In the genomic region with DNA sequence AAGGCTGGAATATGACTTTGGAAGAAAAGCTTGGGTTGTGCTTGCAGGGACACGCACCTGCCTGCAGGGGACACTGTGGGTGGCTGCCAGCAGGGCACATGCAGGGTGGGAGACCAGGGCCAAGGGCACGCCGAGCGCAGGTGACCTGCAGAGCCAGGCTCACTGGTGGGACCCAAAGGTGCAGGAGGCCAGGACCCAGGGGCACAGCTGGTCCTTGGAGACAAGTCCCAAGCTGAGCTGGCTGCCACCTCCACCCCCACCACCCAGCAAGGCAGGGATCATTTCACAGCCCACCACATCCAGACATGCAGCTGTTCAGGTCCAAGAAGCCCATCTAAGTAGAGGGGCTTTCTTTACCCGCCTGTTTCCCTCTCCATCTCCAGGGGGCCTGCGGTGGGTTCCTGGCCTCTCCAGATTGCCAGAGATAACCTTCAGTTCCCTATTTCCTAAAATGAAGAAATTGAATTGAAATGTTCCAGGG, we compare ENCODE assay signal across 1 cellular context.
TF ChIP-seq lines count a peak whose summit lies in the region.

No MANE protein-coding gene starts in this region.

TF ChIP-seq in HepG2, 621 proteins besides CTCF, POLR2A, EP300 and RAD21 (continued from another document and continues in another):
- TF ChIP-seq, protein P1, sequence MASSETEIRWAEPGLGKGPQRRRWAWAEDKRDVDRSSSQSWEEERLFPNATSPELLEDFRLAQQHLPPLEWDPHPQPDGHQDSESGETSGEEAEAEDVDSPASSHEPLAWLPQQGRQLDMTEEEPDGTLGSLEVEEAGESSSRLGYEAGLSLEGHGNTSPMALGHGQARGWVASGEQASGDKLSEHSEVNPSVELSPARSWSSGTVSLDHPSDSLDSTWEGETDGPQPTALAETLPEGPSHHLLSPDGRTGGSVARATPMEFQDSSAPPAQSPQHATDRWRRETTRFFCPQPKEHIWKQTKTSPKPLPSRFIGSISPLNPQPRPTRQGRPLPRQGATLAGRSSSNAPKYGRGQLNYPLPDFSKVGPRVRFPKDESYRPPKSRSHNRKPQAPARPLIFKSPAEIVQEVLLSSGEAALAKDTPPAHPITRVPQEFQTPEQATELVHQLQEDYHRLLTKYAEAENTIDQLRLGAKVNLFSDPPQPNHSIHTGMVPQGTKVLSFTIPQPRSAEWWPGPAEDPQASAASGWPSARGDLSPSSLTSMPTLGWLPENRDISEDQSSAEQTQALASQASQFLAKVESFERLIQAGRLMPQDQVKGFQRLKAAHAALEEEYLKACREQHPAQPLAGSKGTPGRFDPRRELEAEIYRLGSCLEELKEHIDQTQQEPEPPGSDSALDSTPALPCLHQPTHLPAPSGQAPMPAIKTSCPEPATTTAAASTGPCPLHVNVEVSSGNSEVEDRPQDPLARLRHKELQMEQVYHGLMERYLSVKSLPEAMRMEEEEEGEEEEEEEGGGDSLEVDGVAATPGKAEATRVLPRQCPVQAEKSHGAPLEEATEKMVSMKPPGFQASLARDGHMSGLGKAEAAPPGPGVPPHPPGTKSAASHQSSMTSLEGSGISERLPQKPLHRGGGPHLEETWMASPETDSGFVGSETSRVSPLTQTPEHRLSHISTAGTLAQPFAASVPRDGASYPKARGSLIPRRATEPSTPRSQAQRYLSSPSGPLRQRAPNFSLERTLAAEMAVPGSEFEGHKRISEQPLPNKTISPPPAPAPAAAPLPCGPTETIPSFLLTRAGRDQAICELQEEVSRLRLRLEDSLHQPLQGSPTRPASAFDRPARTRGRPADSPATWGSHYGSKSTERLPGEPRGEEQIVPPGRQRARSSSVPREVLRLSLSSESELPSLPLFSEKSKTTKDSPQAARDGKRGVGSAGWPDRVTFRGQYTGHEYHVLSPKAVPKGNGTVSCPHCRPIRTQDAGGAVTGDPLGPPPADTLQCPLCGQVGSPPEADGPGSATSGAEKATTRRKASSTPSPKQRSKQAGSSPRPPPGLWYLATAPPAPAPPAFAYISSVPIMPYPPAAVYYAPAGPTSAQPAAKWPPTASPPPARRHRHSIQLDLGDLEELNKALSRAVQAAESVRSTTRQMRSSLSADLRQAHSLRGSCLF (CRISPR knock-in tag; IDR thresholded peaks at IDR 0.05; ENCODE audit: borderline replicate concordance) = no peak
- TF ChIP-seq FOXJ3 (CRISPR knock-in tag; IDR thresholded peaks at IDR 0.05; ENCODE audit: borderline replicate concordance) = no peak
- no peak for TF ChIP-seq PCBP1 (IDR thresholded peaks at IDR 0.05; ENCODE audit: borderline replicate concordance, low read depth, low read length)
- TF ChIP-seq MED1 (CRISPR knock-in tag; IDR thresholded peaks at IDR 0.05) = 0 out of 2 replicates have a peak, but pooled peaks have one; percentile 21
- peak; percentile 58; the same call in 1 of the 2 replicates for TF ChIP-seq MYC (CRISPR knock-in tag; IDR thresholded peaks at IDR 0.05; ENCODE audit: borderline replicate concordance)
- 0 out of 2 replicates have a peak, but pooled peaks have one; percentile 30 for TF ChIP-seq SALL2 (CRISPR knock-in tag; IDR thresholded peaks at IDR 0.05)
- TF ChIP-seq, protein P2, sequence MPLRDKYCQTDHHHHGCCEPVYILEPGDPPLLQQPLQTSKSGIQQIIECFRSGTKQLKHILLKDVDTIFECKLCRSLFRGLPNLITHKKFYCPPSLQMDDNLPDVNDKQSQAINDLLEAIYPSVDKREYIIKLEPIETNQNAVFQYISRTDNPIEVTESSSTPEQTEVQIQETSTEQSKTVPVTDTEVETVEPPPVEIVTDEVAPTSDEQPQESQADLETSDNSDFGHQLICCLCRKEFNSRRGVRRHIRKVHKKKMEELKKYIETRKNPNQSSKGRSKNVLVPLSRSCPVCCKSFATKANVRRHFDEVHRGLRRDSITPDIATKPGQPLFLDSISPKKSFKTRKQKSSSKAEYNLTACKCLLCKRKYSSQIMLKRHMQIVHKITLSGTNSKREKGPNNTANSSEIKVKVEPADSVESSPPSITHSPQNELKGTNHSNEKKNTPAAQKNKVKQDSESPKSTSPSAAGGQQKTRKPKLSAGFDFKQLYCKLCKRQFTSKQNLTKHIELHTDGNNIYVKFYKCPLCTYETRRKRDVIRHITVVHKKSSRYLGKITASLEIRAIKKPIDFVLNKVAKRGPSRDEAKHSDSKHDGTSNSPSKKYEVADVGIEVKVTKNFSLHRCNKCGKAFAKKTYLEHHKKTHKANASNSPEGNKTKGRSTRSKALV (CRISPR knock-in tag; IDR thresholded peaks at IDR 0.05) = no peak
- 0 out of 2 replicates have a peak, but pooled peaks have one; percentile 19 for TF ChIP-seq MEIS2 (CRISPR knock-in tag; IDR thresholded peaks at IDR 0.05)
- TF ChIP-seq TP53 (CRISPR knock-in tag; conservative IDR thresholded peaks at IDR 0.05) = 0 out of 2 replicates have a peak, but pooled peaks have one; percentile 32
- TF ChIP-seq TARDBP (CRISPR knock-in tag; IDR thresholded peaks at IDR 0.05) = no peak
- TF ChIP-seq ZNF883 (CRISPR knock-in tag; IDR thresholded peaks at IDR 0.05; ENCODE audit: not compliant biosample characterization) = no peak
- TF ChIP-seq FLYWCH1 (CRISPR knock-in tag; IDR thresholded peaks at IDR 0.05) = no peak
- 0 out of 2 replicates have a peak, but pooled peaks have one; percentile 70 for TF ChIP-seq ZBTB7A (CRISPR knock-in tag; IDR thresholded peaks at IDR 0.05)
- no peak for TF ChIP-seq ZNF572 (CRISPR knock-in tag; IDR thresholded peaks at IDR 0.05)
- TF ChIP-seq TBX2 (CRISPR knock-in tag; IDR thresholded peaks at IDR 0.05; ENCODE audit: borderline replicate concordance) = no peak
- TF ChIP-seq RBM22 (optimal IDR thresholded peaks at IDR 0.05; ENCODE audit: low read length) = no peak
- no peak for TF ChIP-seq NR2F2 (IDR thresholded peaks at IDR 0.05; ENCODE audit: borderline replicate concordance, low read depth)
- peak; percentile 65 for TF ChIP-seq ZNF687 (CRISPR knock-in tag; IDR thresholded peaks at IDR 0.05)
- TF ChIP-seq, protein P3, sequence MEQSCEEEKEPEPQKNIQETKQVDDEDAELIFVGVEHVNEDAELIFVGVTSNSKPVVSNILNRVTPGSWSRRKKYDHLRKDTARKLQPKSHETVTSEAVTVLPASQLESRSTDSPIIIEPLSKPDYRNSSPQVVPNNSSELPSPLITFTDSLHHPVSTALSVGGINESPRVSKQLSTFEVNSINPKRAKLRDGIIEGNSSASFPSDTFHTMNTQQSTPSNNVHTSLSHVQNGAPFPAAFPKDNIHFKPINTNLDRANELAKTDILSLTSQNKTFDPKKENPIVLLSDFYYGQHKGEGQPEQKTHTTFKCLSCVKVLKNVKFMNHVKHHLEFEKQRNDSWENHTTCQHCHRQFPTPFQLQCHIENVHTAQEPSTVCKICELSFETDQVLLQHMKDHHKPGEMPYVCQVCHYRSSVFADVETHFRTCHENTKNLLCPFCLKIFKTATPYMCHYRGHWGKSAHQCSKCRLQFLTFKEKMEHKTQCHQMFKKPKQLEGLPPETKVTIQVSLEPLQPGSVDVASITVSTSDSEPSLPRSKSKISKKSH (CRISPR knock-in tag; IDR thresholded peaks at IDR 0.05; ENCODE audit: borderline replicate concordance) = no peak
- TF ChIP-seq, protein P4, sequence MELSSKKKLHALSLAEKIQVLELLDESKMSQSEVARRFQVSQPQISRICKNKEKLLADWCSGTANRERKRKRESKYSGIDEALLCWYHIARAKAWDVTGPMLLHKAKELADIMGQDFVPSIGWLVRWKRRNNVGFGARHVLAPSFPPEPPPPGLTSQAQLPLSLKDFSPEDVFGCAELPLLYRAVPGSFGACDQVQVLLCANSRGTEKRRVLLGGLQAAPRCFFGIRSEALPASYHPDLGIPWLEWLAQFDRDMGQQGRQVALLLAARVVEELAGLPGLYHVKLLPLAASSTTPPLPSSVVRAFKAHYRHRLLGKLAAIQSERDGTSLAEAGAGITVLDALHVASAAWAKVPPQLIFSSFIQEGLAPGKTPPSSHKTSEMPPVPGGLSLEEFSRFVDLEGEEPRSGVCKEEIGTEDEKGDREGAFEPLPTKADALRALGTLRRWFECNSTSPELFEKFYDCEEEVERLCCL (CRISPR knock-in tag; IDR thresholded peaks at IDR 0.05; ENCODE audit: borderline replicate concordance) = no peak
- TF ChIP-seq HCFC1 (IDR thresholded peaks at IDR 0.05; ENCODE audit: low read depth, low read length) = no peak
- TF ChIP-seq PATZ1 (CRISPR knock-in tag; IDR thresholded peaks at IDR 0.05) = 0 out of 2 replicates have a peak, but pooled peaks have one; percentile 34
- no peak for TF ChIP-seq SRSF9 (IDR thresholded peaks at IDR 0.05; ENCODE audit: borderline replicate concordance, insufficient read depth, low read depth, low read length, poor library complexity, severe bottlenecking)
- 0 out of 2 replicates have a peak, but pooled peaks have one; percentile 10 for TF ChIP-seq RARA (CRISPR knock-in tag; IDR thresholded peaks at IDR 0.05)
- no peak for TF ChIP-seq ZKSCAN8 (CRISPR knock-in tag; IDR thresholded peaks at IDR 0.05; ENCODE audit: borderline replicate concordance)
- no peak for TF ChIP-seq SIX4 (CRISPR knock-in tag; IDR thresholded peaks at IDR 0.05)
- TF ChIP-seq BRCA1 (CRISPR knock-in tag; IDR thresholded peaks at IDR 0.05) = no peak
- TF ChIP-seq KAT8 (CRISPR knock-in tag; IDR thresholded peaks at IDR 0.05) = 0 out of 2 replicates have a peak, but pooled peaks have one; percentile 35
- TF ChIP-seq, protein P5, sequence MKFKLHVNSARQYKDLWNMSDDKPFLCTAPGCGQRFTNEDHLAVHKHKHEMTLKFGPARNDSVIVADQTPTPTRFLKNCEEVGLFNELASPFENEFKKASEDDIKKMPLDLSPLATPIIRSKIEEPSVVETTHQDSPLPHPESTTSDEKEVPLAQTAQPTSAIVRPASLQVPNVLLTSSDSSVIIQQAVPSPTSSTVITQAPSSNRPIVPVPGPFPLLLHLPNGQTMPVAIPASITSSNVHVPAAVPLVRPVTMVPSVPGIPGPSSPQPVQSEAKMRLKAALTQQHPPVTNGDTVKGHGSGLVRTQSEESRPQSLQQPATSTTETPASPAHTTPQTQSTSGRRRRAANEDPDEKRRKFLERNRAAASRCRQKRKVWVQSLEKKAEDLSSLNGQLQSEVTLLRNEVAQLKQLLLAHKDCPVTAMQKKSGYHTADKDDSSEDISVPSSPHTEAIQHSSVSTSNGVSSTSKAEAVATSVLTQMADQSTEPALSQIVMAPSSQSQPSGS (CRISPR knock-in tag; IDR thresholded peaks at IDR 0.05) = 0 out of 2 replicates have a peak, but pooled peaks have one; percentile 23
- no peak for TF ChIP-seq MED8 (CRISPR knock-in tag; IDR thresholded peaks at IDR 0.05; ENCODE audit: insufficient replicate concordance)
- 0 out of 2 replicates have a peak, but pooled peaks have one; percentile 11 for TF ChIP-seq ETV5 (CRISPR knock-in tag; IDR thresholded peaks at IDR 0.05; ENCODE audit: borderline replicate concordance)
- TF ChIP-seq ZNF335 (CRISPR knock-in tag; IDR thresholded peaks at IDR 0.05) = no peak
- TF ChIP-seq NR2F6 (IDR thresholded peaks at IDR 0.05) = no peak
- peak; percentile 55; the same call in 1 of the 2 replicates for TF ChIP-seq NR2F6 (CRISPR knock-in tag; IDR thresholded peaks at IDR 0.05)
- peak; percentile 33; the same call in 1 of the 2 replicates for TF ChIP-seq MAX (IDR thresholded peaks at IDR 0.05)
- 0 out of 2 replicates have a peak, but pooled peaks have one; percentile 13 for TF ChIP-seq HMG20A (CRISPR knock-in tag; IDR thresholded peaks at IDR 0.05; ENCODE audit: borderline replicate concordance)
- TF ChIP-seq, protein P6, sequence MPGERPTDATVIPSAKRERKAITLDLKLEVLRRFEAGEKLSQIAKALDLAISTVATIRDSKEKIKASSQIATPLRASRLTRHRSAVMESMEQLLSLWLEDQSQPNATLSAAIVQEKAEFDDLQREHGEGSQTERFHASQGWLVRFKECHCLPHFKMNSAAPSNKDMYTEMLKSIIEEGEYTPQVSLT (CRISPR knock-in tag; IDR thresholded peaks at IDR 0.05; ENCODE audit: borderline replicate concordance, low read depth) = no peak
- TF ChIP-seq TCF7L2 (IDR thresholded peaks at IDR 0.05; ENCODE audit: low read depth, low read length) = no peak
- TF ChIP-seq ZBTB38 (CRISPR knock-in tag; IDR thresholded peaks at IDR 0.05) = peak; percentile 13; the same call in 1 of the 2 replicates
- no peak for TF ChIP-seq ZNF75D (CRISPR knock-in tag; IDR thresholded peaks at IDR 0.05; ENCODE audit: borderline replicate concordance)
- no peak for TF ChIP-seq ZNF619 (CRISPR knock-in tag; IDR thresholded peaks at IDR 0.05)
- no peak for TF ChIP-seq ZNF33A (CRISPR knock-in tag; IDR thresholded peaks at IDR 0.05; ENCODE audit: borderline replicate concordance)
- no peak for TF ChIP-seq ZNF17 (CRISPR knock-in tag; IDR thresholded peaks at IDR 0.05)
